ENCODE assay signal across 9 cellular contexts in the genomic region with DNA sequence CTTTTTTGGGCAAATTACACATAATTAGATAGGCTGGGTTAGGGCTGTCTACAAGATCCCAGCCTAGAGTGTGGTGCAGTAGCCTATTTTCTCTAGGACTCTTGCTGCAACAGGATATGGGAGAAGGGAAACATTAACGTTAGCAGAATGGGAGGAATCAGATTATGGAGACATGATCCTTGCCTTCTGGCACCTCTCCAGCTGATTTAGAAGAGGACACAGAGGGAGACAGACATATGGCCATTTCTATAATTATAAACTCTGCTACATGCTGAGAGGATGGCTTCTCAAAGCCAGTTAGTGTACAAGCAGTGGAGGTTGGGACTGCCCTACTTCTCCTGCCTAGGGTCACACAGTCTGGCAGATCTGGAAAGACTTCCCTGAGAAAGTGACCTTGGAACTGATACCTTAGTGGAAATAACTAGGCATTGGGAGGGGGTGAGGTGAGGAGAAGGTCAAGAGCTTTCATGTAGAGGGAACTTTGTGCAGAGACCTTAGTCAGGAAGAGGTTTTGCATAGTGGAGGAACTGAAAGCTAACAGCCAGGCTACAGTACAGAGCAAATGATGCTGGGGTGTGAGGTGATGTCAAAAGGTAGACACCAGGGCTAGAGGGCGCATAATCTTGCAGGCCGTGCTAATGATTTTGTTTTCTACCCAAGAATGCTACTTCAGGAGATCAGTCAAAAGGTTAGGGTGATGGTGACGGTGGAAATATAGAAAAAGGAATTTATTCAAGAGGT. TPM values are rescaled to one million over a fixed set of nuclear protein-coding genes. Genes with fewer than 3 reads are reported as not detected.
DNase-seq lines count a peak whose midpoint lies in the region; ATAC-seq and TF ChIP-seq lines count a peak whose summit lies in the region.
"Had no signal": no experiment of that assay in that cellular context is flagged by ENCODE, and none has a peak within 500 bp of the region (broad histone marks: within the 10 kb centered on the region; RNA-seq: fewer than 3 reads in every experiment).

No MANE protein-coding gene starts in this region.

- H3K9me2 ChIP-seq in SU-DHL-6 (replicated peaks; ENCODE audit: insufficient read depth, low read length), result no peaks in the 10 kb centered on the region

- H3K36me3 ChIP-seq in breast epithelium, result no peaks in the 10 kb centered on the region
- H3K36me3 ChIP-seq in SU-DHL-6 (ENCODE audit: low read length), result no peaks in the 10 kb centered on the region
- H3K36me3 ChIP-seq in prostate gland, result no peaks in the 10 kb centered on the region
- no peaks in the 10 kb centered on the region for H3K36me3 ChIP-seq in neuronal stem cell (replicated peaks in 1 of 2; ENCODE audit: control insufficient read depth in 2 of 2, insufficient read depth in 2 of 2, low read length in 2 of 2)

- H3K36me3 Mint-ChIP-seq in MCF 10A (ENCODE audit: insufficient read depth, unreplicated experiment), result no peaks in the 10 kb centered on the region
- no peaks in the 10 kb centered on the region for H3K36me3 Mint-ChIP-seq in type B pancreatic cell

- H3K4me3 Mint-ChIP-seq in MCF 10A (ENCODE audit: unreplicated experiment) (no peak overlapping the region), type B pancreatic cell (peak overlapping the region; percentile 88)

- H2BK15ac ChIP-seq in neuronal stem cell (ENCODE audit: low read length), result no peak overlapping the region

- H3K9ac ChIP-seq in SU-DHL-6 (ENCODE audit: low read length), result no peak overlapping the region
- H3K9ac ChIP-seq in neuronal stem cell (ENCODE audit: low read depth, low read length, poor library complexity), result no peak overlapping the region

- TF ChIP-seq CTCF in MCF 10A (IDR thresholded peaks at IDR 0.05; ENCODE audit: unreplicated experiment) (no peak), breast epithelium (IDR thresholded peaks at IDR 0.05) (no peak), SU-DHL-6 (IDR thresholded peaks at IDR 0.05; ENCODE audit: insufficient read depth, low read length, poor library complexity, severe bottlenecking) (peak; percentile 35), type B pancreatic cell (conservative IDR thresholded peaks at IDR 0.05) (no peak), prostate gland (IDR thresholded peaks at IDR 0.05) (no peak)

- H3K4me2 ChIP-seq in SU-DHL-6 (ENCODE audit: low read depth, low read length, poor library complexity, severe bottlenecking) (peak overlapping the region; percentile 49), neuronal stem cell (ENCODE audit: insufficient read depth, low read length, poor library complexity, severe bottlenecking) (no peak overlapping the region)

- BruUV-seq in MCF 10A (replicated peaks; lab: Mats Ljungman, UMichigan), result no TSS peak

- no peaks in the 10 kb centered on the region for H3K79me2 ChIP-seq in SU-DHL-6 (ENCODE audit: insufficient read depth, low read length)

- CTCF ChIA-PET in MCF 10A (lab: Yijun Ruan, JAX), result interaction anchor here (0.6 to 1.4 kb wide), 4 partner anchors 25 to 953 kb away, joined by 3 to 10 read pairs (median 4); no protein-coding TSS in a partner anchor

- no peak overlapping the region for H3K23ac ChIP-seq in neuronal stem cell (ENCODE audit: low read depth, low read length, poor library complexity)

- POLR2A ChIA-PET in MCF 10A (lab: Yijun Ruan, JAX), result no interaction called here

- no peaks in the 10 kb centered on the region for H3F3A ChIP-seq in SU-DHL-6 (ENCODE audit: insufficient read depth)

- intact Hi-C loops in MCF 10A (cut with micrococcal nuclease) (no loop called here), breast epithelium (cut with DNase I; ENCODE audit: low total_unique reads) (no loop called here), prostate gland (cut with DNase I) (no loop called here)

- H3K4me3 ChIP-seq in breast epithelium (no peak overlapping the region), SU-DHL-6 (ENCODE audit: insufficient read depth, low read length, poor library complexity, severe bottlenecking) (no peak overlapping the region), prostate gland (no peak overlapping the region), neuronal stem cell (ENCODE audit: low read length in 2 of 2) (no peak overlapping the region)

- H3K18ac ChIP-seq in neuronal stem cell (ENCODE audit: low read length), result no peak overlapping the region

- H3K27ac ChIP-seq in breast epithelium (no peak overlapping the region), SU-DHL-6 (ENCODE audit: low read depth, low read length) (no peak overlapping the region), prostate gland (no peak overlapping the region), neuronal stem cell (replicated peaks; ENCODE audit: low read length) (no peak overlapping the region)

- H3K4me1 ChIP-seq in breast epithelium (no peaks in the 10 kb centered on the region), prostate gland (replicated peaks) (no peaks in the 10 kb centered on the region), neuronal stem cell (ENCODE audit: control insufficient read depth in 2 of 2, insufficient read depth in 1 of 2, low read depth in 1 of 2, low read length in 2 of 2) (peaks cover 0 to 2% of the 10 kb centered on the region in 2 donors)

- H3K9me3 Mint-ChIP-seq in MCF 10A (ENCODE audit: unreplicated experiment), result no peaks in the 10 kb centered on the region
- H3K9me3 Mint-ChIP-seq in type B pancreatic cell, result no peaks in the 10 kb centered on the region

- H3K79me1 ChIP-seq in neuronal stem cell (ENCODE audit: low read depth, low read length), result peaks cover 1% of the 10 kb centered on the region

- H3K27me3 ChIP-seq in breast epithelium (peaks cover 0 to 46% of the 10 kb centered on the region in 2 donors), SU-DHL-6 (ENCODE audit: low read length) (no peaks in the 10 kb centered on the region), prostate gland (replicated peaks; ENCODE audit: insufficient read depth) (peaks cover 2% of the 10 kb centered on the region), neuronal stem cell (ENCODE audit: control insufficient read depth in 3 of 3, insufficient read depth in 3 of 3, low read depth in 1 of 3, low read length in 3 of 3) (peaks cover 7 to 82% (median 60%) of the 10 kb centered on the region in 3 experiments)

- no peak overlapping the region for H2BK120ac ChIP-seq in neuronal stem cell (ENCODE audit: low read depth, low read length)

- ATAC-seq in HG03039 (IDR thresholded peaks at IDR 0.05; ENCODE audit: unreplicated experiment), result peak; percentile 76

- H2BK12ac ChIP-seq in neuronal stem cell (ENCODE audit: low read length), result no peak overlapping the region

- no peak overlapping the region for H4K91ac ChIP-seq in neuronal stem cell (ENCODE audit: low read depth, low read length, poor library complexity)

- H3K27ac Mint-ChIP-seq in MCF 10A (ENCODE audit: low read depth, unreplicated experiment) (no peak overlapping the region), type B pancreatic cell (no peak overlapping the region)

- H4K20me1 ChIP-seq in SU-DHL-6 (ENCODE audit: low read depth, low read length), result no peaks in the 10 kb centered on the region

- H3K4me1 Mint-ChIP-seq in MCF 10A (ENCODE audit: insufficient read depth, unreplicated experiment) (peaks cover 9% of the 10 kb centered on the region), type B pancreatic cell (ENCODE audit: unreplicated experiment) (peaks cover 15% of the 10 kb centered on the region)

- DNase-seq in MCF 10A (ENCODE audit: unreplicated experiment), result peak; percentile 13
- DNase-seq in breast epithelium (ENCODE audit: low spot score in 2 of 2), result no peak
- no peak for DNase-seq in type B pancreatic cell (ENCODE audit: extremely low spot score, unreplicated experiment)
- no peak for DNase-seq in foreskin melanocyte
- no peak for DNase-seq in prostate gland (ENCODE audit: low spot score)
- DNase-seq in neuronal stem cell (ENCODE audit: low spot score), result no peak
- DNase-seq: IMR-90 had no signal

- TF ChIP-seq POLR2A in breast epithelium (IDR thresholded peaks at IDR 0.05) (no peak), prostate gland (IDR thresholded peaks at IDR 0.05) (no peak)

- no peak overlapping the region for H3K14ac ChIP-seq in neuronal stem cell (ENCODE audit: low read length)

- H4K8ac ChIP-seq in neuronal stem cell (ENCODE audit: low read depth, low read length), result no peak overlapping the region

- H3K27me3 Mint-ChIP-seq in MCF 10A (ENCODE audit: insufficient read depth, unreplicated experiment), result peaks cover 53% of the 10 kb centered on the region
- peaks cover 84% of the 10 kb centered on the region for H3K27me3 Mint-ChIP-seq in type B pancreatic cell

- WGBS in prostate gland, result 77% methylated on average over 4 of the region's 4 CpGs
- WGBS in neuronal stem cell (ENCODE audit: extremely low coverage in 2 of 2, insufficient read length in 2 of 2, insufficient replicate concordance in 1 of 2), 2 donors, result 100% methylated on average over 1 of the region's 4 CpGs; no CpG with 5 or more reads in 1 of the 2 donors

- no peak overlapping the region for H2AK5ac ChIP-seq in neuronal stem cell (ENCODE audit: low read depth, low read length)

- no peak overlapping the region for H2BK5ac ChIP-seq in neuronal stem cell (ENCODE audit: low read length)

- H3K9me3 ChIP-seq in breast epithelium (no peaks in the 10 kb centered on the region), SU-DHL-6 (ENCODE audit: insufficient read depth, low read length) (no peaks in the 10 kb centered on the region), prostate gland (no peaks in the 10 kb centered on the region), neuronal stem cell (replicated peaks in 1 of 2; ENCODE audit: control insufficient read depth in 2 of 2, insufficient read depth in 1 of 2, low read depth in 1 of 2, low read length in 2 of 2) (no peaks in the 10 kb centered on the region)

- no peak overlapping the region for H3K4ac ChIP-seq in neuronal stem cell (ENCODE audit: low read length)

- no peak overlapping the region for H2AFZ ChIP-seq in SU-DHL-6 (ENCODE audit: low read depth, low read length, severe bottlenecking)
- H2AFZ ChIP-seq in neuronal stem cell (ENCODE audit: low read length), result no peak overlapping the region

RNA-seq across cellular contexts. Expression of gene CD1D, which starts 1.2 kb away (rescaled TPM):
- total RNA-seq in MCF 10A (2022) (0.19 and 0.22 TPM in 2 replicates), breast epithelium (1 to 10 TPM in 2 of 3 donors, under 1 TPM in 1; 0.96 to 2.0 (median 1.8) TPM), type B pancreatic cell (ENCODE audit: low replicate concordance) (0.24 and 0.29 TPM in 2 replicates), prostate gland (1 to 10 TPM; 1.3 to 3.1 TPM)
- polyA plus RNA-seq in neuronal stem cell (2013, experiment 1 of 2), result 0.07 TPM
- polyA plus RNA-seq in neuronal stem cell (2013, experiment 2 of 2), result 0.04 TPM
- total RNA-seq: IMR-90 had no signal
- polyA plus RNA-seq: IMR-90 had no signal
